Comparison of ENCODE assay signal across 1 cellular context in the genomic region with DNA sequence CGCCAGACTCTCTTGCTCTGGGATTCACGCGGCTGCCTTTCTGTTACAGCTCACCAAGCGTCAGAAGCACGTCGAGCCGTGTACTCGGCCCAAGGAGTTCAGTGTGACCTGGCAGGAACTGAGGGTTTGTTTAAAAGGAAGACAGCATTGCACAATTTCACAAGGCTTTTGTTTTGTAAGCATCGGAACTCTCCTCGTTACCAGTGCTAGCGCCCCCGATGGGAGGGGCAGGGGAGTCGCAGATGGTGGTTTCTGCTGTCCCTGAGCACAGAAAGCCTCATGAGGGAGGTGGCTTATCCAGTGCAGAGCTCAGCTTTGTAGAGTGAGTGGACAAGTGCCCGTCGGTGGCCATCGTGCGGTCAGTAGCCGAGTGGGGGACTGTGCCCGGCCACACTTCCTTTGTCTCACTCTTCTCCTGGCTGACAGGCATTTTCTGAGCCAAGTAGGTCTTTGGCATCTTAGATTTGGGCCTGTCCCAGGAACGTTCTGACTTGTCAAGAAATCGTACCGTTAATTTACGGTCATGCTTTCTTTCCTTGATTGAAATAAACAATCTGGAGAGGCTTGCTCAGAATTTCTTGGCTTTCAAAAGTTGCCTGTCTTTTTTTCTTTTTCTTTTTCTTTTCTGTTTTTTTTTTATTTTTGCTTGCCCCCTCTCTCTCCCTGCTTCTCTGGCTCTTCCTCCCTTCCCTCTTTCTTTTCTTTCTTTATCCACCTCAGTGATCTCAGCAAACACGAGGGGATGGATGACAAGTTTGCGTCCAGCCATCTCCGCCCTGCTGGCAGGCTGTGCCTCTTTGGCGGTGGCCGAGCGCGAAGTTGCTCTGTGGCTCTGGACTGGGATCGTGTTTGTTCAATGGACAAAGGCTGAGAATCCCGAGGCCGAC.
TF ChIP-seq lines count a peak whose summit lies in the region.

No MANE protein-coding gene starts in this region.

TF ChIP-seq in HEK293, 187 proteins besides CTCF, POLR2A, EP300 and RAD21 (continued from another document):
- TF ChIP-seq ZNF174 (tag by site-specific recombination; IDR thresholded peaks at IDR 0.05) (no peak), ZNF621 (tag by site-specific recombination; IDR thresholded peaks at IDR 0.05) (no peak), ZNF324 (tag by site-specific recombination; IDR thresholded peaks at IDR 0.05) (no peak), ZNF76 (tag by site-specific recombination; IDR thresholded peaks at IDR 0.05; ENCODE audit: borderline replicate concordance, low read depth) (no peak)
TF ChIP-seq in HEK293: peak in this region for 6.
